Comparison of ENCODE assay signal across 8 cellular contexts in the genomic region with DNA sequence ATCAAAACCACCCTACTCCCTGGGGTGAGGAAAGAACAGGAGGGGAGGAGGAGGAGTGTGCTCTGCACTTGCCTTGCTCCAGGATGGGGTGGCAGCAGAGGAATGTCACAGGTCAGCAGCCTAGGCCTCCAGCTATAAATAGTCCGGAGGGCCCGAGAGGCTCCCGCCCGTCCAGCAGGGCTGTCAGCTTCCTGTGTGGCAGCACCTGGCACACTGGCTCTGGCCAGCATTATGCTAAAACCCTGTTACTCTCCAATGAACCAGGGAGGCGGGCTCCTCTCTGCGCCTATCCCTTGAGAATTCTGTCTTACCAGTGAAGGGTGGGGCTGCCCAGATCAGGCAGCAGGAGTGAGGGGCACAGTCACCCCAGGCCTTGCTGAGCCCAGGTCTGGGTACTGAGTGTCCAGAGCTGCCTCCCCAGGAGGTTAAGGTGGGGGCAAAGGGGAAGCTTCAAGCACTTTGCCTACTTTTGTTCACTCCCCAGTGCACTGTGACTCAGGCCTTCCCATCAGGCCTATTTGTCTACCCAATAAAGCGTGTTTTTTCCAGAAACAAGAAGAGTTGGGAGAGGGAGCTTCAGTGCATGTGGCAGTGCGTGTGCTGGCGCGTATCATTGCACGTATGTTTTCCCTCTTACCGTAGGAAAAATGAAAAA. TPM values are rescaled to one million over a fixed set of nuclear protein-coding genes. Genes with fewer than 3 reads are reported as not detected.
DNase-seq lines count a peak whose midpoint lies in the region; ATAC-seq and TF ChIP-seq lines count a peak whose summit lies in the region.

No MANE protein-coding gene starts in this region.

- H3K9me3 Mint-ChIP-seq in CD4-positive, alpha-beta memory T cell, result no peaks in the 10 kb centered on the region

- H3K9me3 ChIP-seq in CD4-positive, alpha-beta memory T cell (ENCODE audit: control insufficient read depth in 1 of 2, low read length in 2 of 2), result no peaks in the 10 kb centered on the region
- H3K9me3 ChIP-seq in mucosa of rectum (ENCODE audit: control insufficient read depth in 2 of 2, low read length in 2 of 2), result no peaks in the 10 kb centered on the region
- H3K9me3 ChIP-seq in aorta (ENCODE audit: control insufficient read depth, low read length), result no peaks in the 10 kb centered on the region

- peaks cover 11 to 40% (median 26%) of the 10 kb centered on the region in 4 donors for H3K4me1 Mint-ChIP-seq in CD4-positive, alpha-beta memory T cell

- H3K36me3 Mint-ChIP-seq in CD4-positive, alpha-beta memory T cell, result peaks cover 4 to 21% of the 10 kb centered on the region in 2 donors

- H3K27me3 ChIP-seq in CD4-positive, alpha-beta memory T cell (ENCODE audit: insufficient read depth, low read length), result no peaks in the 10 kb centered on the region
- H3K27me3 ChIP-seq in mucosa of rectum (ENCODE audit: control insufficient read depth in 2 of 2, insufficient read depth in 2 of 2, low read length in 2 of 2) (no peaks in the 10 kb centered on the region), aorta (ENCODE audit: control insufficient read depth in 1 of 2, insufficient read depth in 2 of 2, low read length in 1 of 2) (no peaks in the 10 kb centered on the region)

- H3K4me3 ChIP-seq in CD4-positive, alpha-beta memory T cell (ENCODE audit: low read length in 2 of 2), result peak overlapping the region in 1 of 2 donors; percentile 27
- H3K4me3 ChIP-seq in epithelial cell of esophagus (ENCODE audit: low read length), result no peak overlapping the region
- H3K4me3 ChIP-seq in mucosa of rectum (ENCODE audit: low read length in 2 of 2), result peak overlapping the region; percentile 46 to 58
- H3K4me3 ChIP-seq in aorta (ENCODE audit: low read length in 2 of 2), result no peak overlapping the region

- peaks cover 4% of the 10 kb centered on the region for H3K36me3 ChIP-seq in CD4-positive, alpha-beta memory T cell (ENCODE audit: insufficient read depth, low read length)
- H3K36me3 ChIP-seq in mucosa of rectum (ENCODE audit: control insufficient read depth in 2 of 2, insufficient read depth in 2 of 2, low read length in 2 of 2), result peaks cover 3 to 7% of the 10 kb centered on the region in 2 donors
- H3K36me3 ChIP-seq in aorta (ENCODE audit: control insufficient read depth in 1 of 2, insufficient read depth in 2 of 2, low read length in 1 of 2), result no peaks in the 10 kb centered on the region

- TF ChIP-seq CTCF in GM20000 (IDR thresholded peaks at IDR 0.05; ENCODE audit: extremely low read depth, missing control alignments), result no peak
- no peak for TF ChIP-seq CTCF in RWPE1 (conservative IDR thresholded peaks at IDR 0.05; ENCODE audit: low read depth)
- no peak for TF ChIP-seq CTCF in epithelial cell of esophagus (IDR thresholded peaks at IDR 0.05; ENCODE audit: insufficient read depth, low read depth, low read length, missing control alignments)

- POLR2A ChIA-PET in CD4-positive, alpha-beta memory T cell (lab: Charles Lee; ENCODE audit: partially characterized antibody), result interaction anchor here (0.8 to 6.2 kb wide), 25 partner anchors 7 to 1108 kb away, joined by 3 to 112 read pairs (median 7); partner anchors contain the start of genes ATF1, CERS5, GPD1 and LIMA1
- POLR2A ChIA-PET in RWPE1 (lab: Yijun Ruan, JAX; ENCODE audit: low non-redundant PET), result interaction anchor here (1.0 kb wide), 2 partner anchors 9 to 56 kb away, joined by 4 to 5 read pairs; no protein-coding TSS in a partner anchor

- no peak for DNase-seq in CD4-positive, alpha-beta memory T cell
- DNase-seq in GM20000 (ENCODE audit: low spot score) (peak; percentile 19), RWPE1 (ENCODE audit: low spot score) (no peak), epithelial cell of esophagus (ENCODE audit: low read depth) (peak; percentile 18), aorta (peak; percentile 84 to 86), NCI-H1092 treated with DMSO at 0.1 percent for 48 hours (lab: John Stamatoyannopoulos, UW) (no peak)

- H3K27ac ChIP-seq in CD4-positive, alpha-beta memory T cell (ENCODE audit: low read depth, low read length), result peak overlapping the region; percentile 24
- H3K27ac ChIP-seq in RWPE1 (peak overlapping the region; percentile 92), mucosa of rectum (ENCODE audit: low read depth in 2 of 2, low read length in 2 of 2) (peak overlapping the region; percentile 93 to 97), aorta (ENCODE audit: low read depth in 1 of 2, low read length in 2 of 2) (peak overlapping the region; percentile 62 to 90)

- ATAC-seq in aorta (ENCODE audit: low FRiP score), result peak; percentile 8
- ATAC-seq in GM19324 (IDR thresholded peaks at IDR 0.05; ENCODE audit: low FRiP score, unreplicated experiment), result no peak

- CTCF ChIA-PET in CD4-positive, alpha-beta memory T cell (lab: Charles Lee; ENCODE audit: partially characterized antibody), result interaction anchor here (0.6 to 16.0 kb wide), 33 partner anchors 9 to 462 kb away, joined by 3 to 316 read pairs (median 6); partner anchors contain the start of genes CERS5, GPD1, LIMA1 and SMARCD1
- CTCF ChIA-PET in RWPE1 (lab: Yijun Ruan, JAX), result interaction anchor here (0.6 to 3.0 kb wide), 15 partner anchors 10 to 329 kb away, joined by 3 to 27 read pairs (median 5); no protein-coding TSS in a partner anchor

- WGBS in aorta, 2 donors, result 19 to 21% methylated on average over 12 of the region's 12 CpGs

- intact Hi-C loops in CD4-positive, alpha-beta memory T cell (cut with micrococcal nuclease), result loop anchor here (1.0 to 10.0 kb wide), 7 partner anchors 26 to 1124 kb away; partner anchors contain the start of genes CERS5, DAZAP2, LIMA1 and RACGAP1
- intact Hi-C loops in aorta (cut with DNase I), result loop anchor here (1.0 to 2.0 kb wide), 2 partner anchors 22 to 56 kb away; partner anchors contain the start of gene CERS5 (in 1 of the 2)

- H3K9ac ChIP-seq in mucosa of rectum (ENCODE audit: low read depth in 1 of 2, low read length in 2 of 2), result peak overlapping the region; percentile 57 to 90

- H3K27ac Mint-ChIP-seq in CD4-positive, alpha-beta memory T cell, result peak overlapping the region; percentile 93 to 100 (median 98)

- H3K27me3 Mint-ChIP-seq in CD4-positive, alpha-beta memory T cell, result peaks cover 0 to 1% of the 10 kb centered on the region in 2 donors

- peaks cover 33% of the 10 kb centered on the region for H3K4me1 ChIP-seq in CD4-positive, alpha-beta memory T cell (ENCODE audit: insufficient read depth, low read length)
- H3K4me1 ChIP-seq in mucosa of rectum (ENCODE audit: control insufficient read depth in 2 of 2, insufficient read depth in 2 of 2, low read length in 2 of 2) (peaks cover 28 to 30% of the 10 kb centered on the region in 2 donors), aorta (ENCODE audit: control insufficient read depth in 1 of 2, insufficient read depth in 2 of 2, low read length in 2 of 2) (peaks cover 0 to 2% of the 10 kb centered on the region in 2 donors)

- peak overlapping the region; percentile 80 to 100 (median 96) for H3K4me3 Mint-ChIP-seq in CD4-positive, alpha-beta memory T cell

RNA-seq across cellular contexts. Expression of gene COX14, which starts 1.1 kb away (rescaled TPM):
- total RNA-seq in CD4-positive, alpha-beta memory T cell, result 10 to 100 TPM; 53.3 to 61.6 TPM
- 100 to 1,000 TPM; 253 to 354 TPM for polyA plus RNA-seq in CD4-positive, alpha-beta memory T cell
- total RNA-seq in aorta, result 10 to 100 TPM; 49.3 to 52.7 TPM
- 100 to 1,000 TPM in 1 of 2 donors, 10 to 100 TPM in 1; 93.6 to 214 TPM for polyA plus RNA-seq in aorta

RNA-seq across cellular contexts. Expression of gene GPD1, which starts 7.1 kb away (rescaled TPM):
- total RNA-seq in CD4-positive, alpha-beta memory T cell, result 1 to 10 TPM; 1.1 to 2.0 TPM
- not detected for polyA plus RNA-seq in CD4-positive, alpha-beta memory T cell
- total RNA-seq in aorta, result 1 to 10 TPM; 2.2 to 3.1 TPM
- polyA plus RNA-seq in aorta, result 10 to 100 TPM in 1 of 2 donors, under 1 TPM in 1; 0.61 to 24.8 TPM

RNA-seq across cellular contexts. Expression of gene SMARCD1, which starts 25.7 kb away (rescaled TPM):
- 10 to 100 TPM; 56.9 to 64.5 TPM for total RNA-seq in CD4-positive, alpha-beta memory T cell
- polyA plus RNA-seq in CD4-positive, alpha-beta memory T cell, result 10 to 100 TPM; 13.0 to 17.1 TPM
- total RNA-seq in aorta, result 10 to 100 TPM; 41.0 to 44.6 TPM
- 10 to 100 TPM; 15.0 to 19.9 TPM for polyA plus RNA-seq in aorta

RNA-seq across cellular contexts. Expression of gene ASIC1, which starts 53.5 kb away (rescaled TPM):
- under 1 TPM; 0.08 to 0.26 TPM for total RNA-seq in CD4-positive, alpha-beta memory T cell
- polyA plus RNA-seq in CD4-positive, alpha-beta memory T cell, result not detected
- total RNA-seq in aorta, result 1 to 10 TPM in 1 of 2 donors, under 1 TPM in 1; 0.39 to 5.8 TPM
- 1 to 10 TPM in 1 of 2 donors, not detected in 1; 1.2 TPM for polyA plus RNA-seq in aorta

RNA-seq across cellular contexts. Expression of gene CERS5, which starts 56.3 kb away (rescaled TPM):
- 10 to 100 TPM; 42.1 to 48.2 TPM for total RNA-seq in CD4-positive, alpha-beta memory T cell
- 10 to 100 TPM; 45.1 to 62.7 TPM for polyA plus RNA-seq in CD4-positive, alpha-beta memory T cell
- total RNA-seq in aorta, result 10 to 100 TPM; 62.8 to 66.6 TPM
- polyA plus RNA-seq in aorta, result 100 to 1,000 TPM in 1 of 2 donors, 10 to 100 TPM in 1; 27.3 to 115 TPM

Comparison
In these comparisons a context has a peak if more than half of its experiments do, and no peak if none do; other contexts are left out.
1. DNase-seq: peak in GM20000 (single experiment), epithelial cell of esophagus (single experiment) and aorta (2 of 2); none in CD4-positive, alpha-beta memory T cell (0 of 5), RWPE1 (single experiment) and NCI-H1092 treated with DMSO at 0.1 percent for 48 hours (single experiment).
2. H3K27ac ChIP-seq: peak in every context shown above with its lines; median percentile 95 in mucosa of rectum; 92 in RWPE1; 76 in aorta; 24 in CD4-positive, alpha-beta memory T cell.
3. H3K4me3 ChIP-seq: peak in mucosa of rectum (2 of 2); none in epithelial cell of esophagus (single experiment) and aorta (0 of 2).